In genomic region chr4:54685810-54686209, GRCh38 we compare ENCODE assay signal across 18 cellular contexts. TPM values are rescaled to one million over a fixed set of nuclear protein-coding genes. Genes with fewer than 3 reads are reported as not detected.
DNase-seq lines count a peak whose midpoint lies in the region; ATAC-seq and TF ChIP-seq lines count a peak whose summit lies in the region.
"Had no signal": no experiment of that assay in that cellular context is flagged by ENCODE, and none has a peak within 500 bp of the region (broad histone marks: within the 10 kb centered on the region; RNA-seq: fewer than 3 reads in every experiment).

No MANE protein-coding gene starts in this region.

- no peak overlapping the region for H3K23ac ChIP-seq in mesendoderm (ENCODE audit: low read length)

- H4K8ac ChIP-seq in mesendoderm (ENCODE audit: low read depth, low read length) = no peak overlapping the region

- no peak for DNase-seq in activated CD8-positive, alpha-beta T cell treated with anti-CD3 and anti-CD28 coated beads, Interleukin-2, amount 10 ng/mL, durations not matched to agents 7 days and 5 days
- no peak for DNase-seq in activated CD8-positive, alpha-beta T cell treated with anti-CD3 and anti-CD28 coated beads for 36 hours
- DNase-seq in WTC11 (ENCODE audit: low spot score) (no peak), mesendoderm (peak; percentile 58), smooth muscle cell (lab: John Stamatoyannopoulos, UW; ENCODE audit: unreplicated experiment) (no peak), pons (ENCODE audit: low spot score) (no peak), MV-4-11 (lab: John Stamatoyannopoulos, UW) (no peak)
- DNase-seq: CD8-positive, alpha-beta memory T cell; COR-L47; DMS 273 treated with DMSO at 0.1 percent for 48 hours; DMS53; DND-41; EL; H9 had no signal

- H3K36me3 Mint-ChIP-seq in activated CD8-positive, alpha-beta T cell treated with anti-CD3 and anti-CD28 coated beads, Interleukin-2, amount 10 ng/mL, durations not matched to agents 7 days and 5 days (ENCODE audit: low read depth) = no peaks in the 10 kb centered on the region
- H3K36me3 Mint-ChIP-seq in activated CD8-positive, alpha-beta T cell treated with anti-CD3 and anti-CD28 coated beads for 36 hours (ENCODE audit: low read depth) = no peaks in the 10 kb centered on the region
- no peaks in the 10 kb centered on the region for H3K36me3 Mint-ChIP-seq in WTC11

- no peak overlapping the region for H2AFZ ChIP-seq in smooth muscle cell (ENCODE audit: low read depth)

- no peaks in the 10 kb centered on the region for H3K9me3 ChIP-seq in smooth muscle cell (replicated peaks; ENCODE audit: low read depth)
- H3K9me3 ChIP-seq: BLaER1 treated with 17β-estradiol and CSF1 and Interleukin-3, amounts not matched to agents 10 nM and 100 nM had no signal

- no peak overlapping the region for H3K4ac ChIP-seq in mesendoderm (ENCODE audit: low read depth, low read length)

- no peak overlapping the region for H2BK120ac ChIP-seq in mesendoderm (ENCODE audit: low read depth, low read length)

- H3K4me1 ChIP-seq in mesendoderm (ENCODE audit: control insufficient read depth, low read depth, low read length) (peaks cover 3% of the 10 kb centered on the region), smooth muscle cell (ENCODE audit: low read depth) (no peaks in the 10 kb centered on the region)

- TF ChIP-seq CTCF in activated CD8-positive, alpha-beta T cell treated with anti-CD3 and anti-CD28 coated beads for 36 hours (IDR thresholded peaks at IDR 0.05) = no peak
- TF ChIP-seq CTCF in WTC11 (IDR thresholded peaks at IDR 0.05) = no peak
- TF ChIP-seq CTCF in smooth muscle cell (IDR thresholded peaks at IDR 0.05; ENCODE audit: borderline replicate concordance, insufficient read depth, poor library complexity, severe bottlenecking) = no peak

- H3K4me2 ChIP-seq in mesendoderm (ENCODE audit: low read length) (no peak overlapping the region), smooth muscle cell (no peak overlapping the region)

- no peak for ATAC-seq in activated CD8-positive, alpha-beta T cell treated with anti-CD3 and anti-CD28 coated beads, Interleukin-2, amount 10 ng/mL, durations not matched to agents 7 days and 5 days
- ATAC-seq in activated CD8-positive, alpha-beta T cell treated with anti-CD3 and anti-CD28 coated beads for 36 hours = no peak
- no peak for ATAC-seq in WTC11
- ATAC-seq: GM12878 had no signal

- peak overlapping the region; percentile 43 for H3K27ac ChIP-seq in mesendoderm (ENCODE audit: low read depth, low read length)
- H3K27ac ChIP-seq in smooth muscle cell (ENCODE audit: low read depth) = no peak overlapping the region
- H3K27ac ChIP-seq: BLaER1 treated with 17β-estradiol and CSF1 and Interleukin-3, amounts not matched to agents 10 nM and 100 nM had no signal

- no peak overlapping the region for H2AK5ac ChIP-seq in mesendoderm (ENCODE audit: low read length)

- H3K36me3 ChIP-seq in mesendoderm (ENCODE audit: control insufficient read depth, insufficient read depth, low read length) (no peaks in the 10 kb centered on the region), smooth muscle cell (ENCODE audit: low read depth) (no peaks in the 10 kb centered on the region)
- H3K36me3 ChIP-seq: BLaER1 treated with 17β-estradiol and CSF1 and Interleukin-3, amounts not matched to agents 10 nM and 100 nM had no signal

- no peaks in the 10 kb centered on the region for H3K79me2 ChIP-seq in mesendoderm (ENCODE audit: control insufficient read depth, insufficient read depth, low read length)
- no peaks in the 10 kb centered on the region for H3K79me2 ChIP-seq in smooth muscle cell (ENCODE audit: low read depth)

- H3K4me3 ChIP-seq in mesendoderm (ENCODE audit: low read length) = no peak overlapping the region
- H3K4me3 ChIP-seq in smooth muscle cell = no peak overlapping the region
- H3K4me3 ChIP-seq: BLaER1 treated with 17β-estradiol and CSF1 and Interleukin-3, amounts not matched to agents 10 nM and 100 nM; GM12878 had no signal

- no CpG with 5 or more reads among the region's 1 CpG for WGBS in mesendoderm (ENCODE audit: extremely low coverage, insufficient coverage, low lambda C conversion rate)
- whole genome bisulfite sequencing in smooth muscle cell (ENCODE audit: low lambda C conversion rate) = 87% methylated on average over 1 of the region's 1 CpG

- no peak overlapping the region for H3K18ac ChIP-seq in mesendoderm (ENCODE audit: low read length)

- H2BK5ac ChIP-seq in mesendoderm (ENCODE audit: low read length) = peak overlapping the region; percentile 26

- no peaks in the 10 kb centered on the region for H3F3A ChIP-seq in smooth muscle cell (ENCODE audit: low read depth)

- intact Hi-C loops in activated CD8-positive, alpha-beta T cell treated with anti-CD3 and anti-CD28 coated beads for 36 hours (cut with micrococcal nuclease) = no loop called here

- H3K79me1 ChIP-seq in mesendoderm (ENCODE audit: low read length) = no peaks in the 10 kb centered on the region

- no peak overlapping the region for H3K4me3 Mint-ChIP-seq in activated CD8-positive, alpha-beta T cell treated with anti-CD3 and anti-CD28 coated beads, Interleukin-2, amount 10 ng/mL, durations not matched to agents 7 days and 5 days
- no peak overlapping the region for H3K4me3 Mint-ChIP-seq in activated CD8-positive, alpha-beta T cell treated with anti-CD3 and anti-CD28 coated beads for 36 hours
- no peak overlapping the region for H3K4me3 Mint-ChIP-seq in WTC11
- H3K4me3 Mint-ChIP-seq: B cell, H9 had no signal

- peaks cover 44% of the 10 kb centered on the region for H3K4me1 Mint-ChIP-seq in activated CD8-positive, alpha-beta T cell treated with anti-CD3 and anti-CD28 coated beads, Interleukin-2, amount 10 ng/mL, durations not matched to agents 7 days and 5 days (ENCODE audit: low read depth)
- peaks cover 21% of the 10 kb centered on the region for H3K4me1 Mint-ChIP-seq in activated CD8-positive, alpha-beta T cell treated with anti-CD3 and anti-CD28 coated beads for 36 hours (ENCODE audit: low read depth)
- H3K4me1 Mint-ChIP-seq in WTC11 = peaks cover 10% of the 10 kb centered on the region

- no peak overlapping the region for H4K5ac ChIP-seq in mesendoderm (ENCODE audit: low read length)

- peak overlapping the region; percentile 46 for H3K56ac ChIP-seq in mesendoderm (ENCODE audit: low read length)

- H3K9ac ChIP-seq in mesendoderm (ENCODE audit: low read length) (no peak overlapping the region), smooth muscle cell (ENCODE audit: low read depth) (no peak overlapping the region)
- H3K9ac ChIP-seq: BLaER1 treated with 17β-estradiol and CSF1 and Interleukin-3, amounts not matched to agents 10 nM and 100 nM had no signal

- POLR2A ChIA-PET in activated CD8-positive, alpha-beta T cell treated with anti-CD3 and anti-CD28 coated beads, Interleukin-2, amount 10 ng/mL, durations not matched to agents 7 days and 5 days (lab: Charles Lee) = no interaction called here
- POLR2A ChIA-PET in activated CD8-positive, alpha-beta T cell treated with anti-CD3 and anti-CD28 coated beads for 36 hours (lab: Charles Lee) = no interaction called here
- POLR2A ChIA-PET in WTC11 (lab: Charles Lee) = no interaction called here

- peak overlapping the region; percentile 0 for H3K27ac Mint-ChIP-seq in activated CD8-positive, alpha-beta T cell treated with anti-CD3 and anti-CD28 coated beads, Interleukin-2, amount 10 ng/mL, durations not matched to agents 7 days and 5 days
- no peak overlapping the region for H3K27ac Mint-ChIP-seq in activated CD8-positive, alpha-beta T cell treated with anti-CD3 and anti-CD28 coated beads for 36 hours
- H3K27ac Mint-ChIP-seq in WTC11 = peak overlapping the region; percentile 13; the same call in 1 of the 2 replicates

- no peaks in the 10 kb centered on the region for H4K20me1 ChIP-seq in smooth muscle cell (ENCODE audit: low read depth)

- H3K27me3 Mint-ChIP-seq in activated CD8-positive, alpha-beta T cell treated with anti-CD3 and anti-CD28 coated beads, Interleukin-2, amount 10 ng/mL, durations not matched to agents 7 days and 5 days (ENCODE audit: low read depth) = no peaks in the 10 kb centered on the region
- no peaks in the 10 kb centered on the region for H3K27me3 Mint-ChIP-seq in activated CD8-positive, alpha-beta T cell treated with anti-CD3 and anti-CD28 coated beads for 36 hours
- H3K27me3 Mint-ChIP-seq in WTC11 (ENCODE audit: low read depth) = no peaks in the 10 kb centered on the region
- H3K27me3 Mint-ChIP-seq: B cell; CD8-positive, alpha-beta memory T cell had no signal

- CTCF ChIA-PET in activated CD8-positive, alpha-beta T cell treated with anti-CD3 and anti-CD28 coated beads, Interleukin-2, amount 10 ng/mL, durations not matched to agents 7 days and 5 days (lab: Charles Lee) = interaction anchor here (0.7 to 3.0 kb wide), 3 partner anchors 275 to 285 kb away, joined by 3 to 11 read pairs (median 3); no protein-coding TSS in a partner anchor
- CTCF ChIA-PET in activated CD8-positive, alpha-beta T cell treated with anti-CD3 and anti-CD28 coated beads for 36 hours (lab: Charles Lee) = interaction anchor here (1.9 kb wide), 1 partner anchor 285 kb away, joined by 6 read pairs; no protein-coding TSS in a partner anchor
- CTCF ChIA-PET in WTC11 (lab: Charles Lee) = no interaction called here

- H3K9me3 Mint-ChIP-seq in activated CD8-positive, alpha-beta T cell treated with anti-CD3 and anti-CD28 coated beads, Interleukin-2, amount 10 ng/mL, durations not matched to agents 7 days and 5 days (ENCODE audit: insufficient read depth) = no peaks in the 10 kb centered on the region
- no peaks in the 10 kb centered on the region for H3K9me3 Mint-ChIP-seq in activated CD8-positive, alpha-beta T cell treated with anti-CD3 and anti-CD28 coated beads for 36 hours
- H3K9me3 Mint-ChIP-seq in WTC11 = no peaks in the 10 kb centered on the region
- H3K9me3 Mint-ChIP-seq: CD8-positive, alpha-beta memory T cell; H9 had no signal

- no peaks in the 10 kb centered on the region for H3K27me3 ChIP-seq in mesendoderm (ENCODE audit: insufficient read depth, low read length, poor library complexity)
- no peaks in the 10 kb centered on the region for H3K27me3 ChIP-seq in smooth muscle cell (ENCODE audit: low read depth)

- H2BK15ac ChIP-seq in mesendoderm (replicated peaks; ENCODE audit: low read depth) = no peak overlapping the region

TF ChIP-seq in WTC11, 78 proteins besides CTCF, POLR2A, EP300 and RAD21 (continues in another document):
- no peak for TF ChIP-seq FOXJ3 (CRISPR knock-in tag; IDR thresholded peaks at IDR 0.05; ENCODE audit: borderline replicate concordance)

RNA-seq across cellular contexts. Expression of gene KIT, which starts 28.1 kb away (rescaled TPM):
- 1 to 10 TPM; 4.2 to 5.4 TPM for total RNA-seq in activated CD8-positive, alpha-beta T cell treated with anti-CD3 and anti-CD28 coated beads, Interleukin-2, amount 10 ng/mL, durations not matched to agents 7 days and 5 days
- total RNA-seq in activated CD8-positive, alpha-beta T cell treated with anti-CD3 and anti-CD28 coated beads for 36 hours = under 1 TPM; 0.27 to 0.58 TPM
- total RNA-seq in WTC11 (2021) (20.3 to 23.3 TPM (median 20.3 TPM) in 3 replicates), smooth muscle cell (6.0 and 7.0 TPM in 2 replicates)
- 8.9 TPM for polyA plus RNA-seq in mesendoderm (2013, experiment 1 of 2)
- polyA plus RNA-seq in mesendoderm (2013, experiment 2 of 2) = 8.0 TPM
- polyA plus RNA-seq in smooth muscle cell = 1.9 and 3.2 TPM in 2 replicates
- total RNA-seq: B cell, G401, GM12878 had no signal
